ENCODE assay signal across 28 cellular contexts in the genomic region with DNA sequence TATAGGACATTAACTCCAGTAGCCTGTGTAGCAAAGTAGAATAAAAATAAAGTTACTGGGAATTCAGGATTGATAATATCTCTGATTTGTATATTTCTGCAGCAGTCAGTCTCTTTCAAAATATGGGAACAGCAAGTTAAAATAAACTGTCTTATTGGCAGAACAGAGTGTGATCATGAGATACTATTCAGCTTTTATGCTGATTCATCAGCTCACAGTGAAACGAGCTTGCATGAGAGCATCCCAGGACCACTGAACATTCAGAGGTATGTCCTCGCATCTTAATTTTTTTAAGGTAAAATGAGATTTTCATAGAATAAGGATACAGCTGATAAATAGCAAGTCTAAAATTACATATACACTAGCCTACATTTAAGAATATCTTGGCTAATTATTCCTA.
"Had no signal": no experiment of that assay in that cellular context is flagged by ENCODE, and none has a peak within 500 bp of the region (broad histone marks: within the 10 kb centered on the region; RNA-seq: fewer than 3 reads in every experiment).

No MANE protein-coding gene starts in this region.

- H3K36me3 Mint-ChIP-seq: activated CD4-positive, alpha-beta memory T cell treated with anti-CD3 and anti-CD28 coated beads for 36 hours; activated naive CD4-positive, alpha-beta T cell treated with anti-CD3 and anti-CD28 coated beads, Interleukin-2, amount 10 ng/mL, durations not matched to agents 7 days and 5 days; activated naive CD8-positive, alpha-beta T cell; brain had no signal

- H3K9me3 Mint-ChIP-seq: activated B cell treated with CpG ODN at 0.5 μM for 24 hours; activated CD4-positive, alpha-beta memory T cell treated with anti-CD3 and anti-CD28 coated beads for 36 hours; activated naive CD4-positive, alpha-beta T cell treated with anti-CD3 and anti-CD28 coated beads, Interleukin-2, amount 10 ng/mL, durations not matched to agents 7 days and 5 days; activated naive CD8-positive, alpha-beta T cell treated with anti-CD3 and anti-CD28 coated beads, Interleukin-2, amount 50 U/mL, for 24 hours; brain had no signal

- H3K27ac Mint-ChIP-seq: activated B cell treated with CpG ODN at 0.5 μM for 24 hours; activated CD4-positive, alpha-beta memory T cell treated with anti-CD3 and anti-CD28 coated beads for 36 hours; activated naive CD4-positive, alpha-beta T cell treated with anti-CD3 and anti-CD28 coated beads, Interleukin-2, amount 10 ng/mL, durations not matched to agents 7 days and 5 days; activated naive CD8-positive, alpha-beta T cell; activated naive CD8-positive, alpha-beta T cell treated with anti-CD3 and anti-CD28 coated beads, Interleukin-2, amount 50 U/mL, for 24 hours; brain had no signal

- ATAC-seq: activated naive CD8-positive, alpha-beta T cell treated with anti-CD3 and anti-CD28 coated beads, Interleukin-2, amount 50 U/mL, for 24 hours had no signal

- H3K4me3 Mint-ChIP-seq: activated B cell treated with CpG ODN at 0.5 μM for 24 hours; activated CD4-positive, alpha-beta memory T cell treated with anti-CD3 and anti-CD28 coated beads for 36 hours; activated naive CD4-positive, alpha-beta T cell treated with anti-CD3 and anti-CD28 coated beads, Interleukin-2, amount 10 ng/mL, durations not matched to agents 7 days and 5 days; activated naive CD8-positive, alpha-beta T cell; activated naive CD8-positive, alpha-beta T cell treated with anti-CD3 and anti-CD28 coated beads, Interleukin-2, amount 50 U/mL, for 24 hours; brain had no signal

- H3K4me1 Mint-ChIP-seq: activated naive CD4-positive, alpha-beta T cell treated with anti-CD3 and anti-CD28 coated beads, Interleukin-2, amount 10 ng/mL, durations not matched to agents 7 days and 5 days; activated naive CD8-positive, alpha-beta T cell treated with anti-CD3 and anti-CD28 coated beads, Interleukin-2, amount 50 U/mL, for 24 hours; brain had no signal

- DNase-seq: activated B cell treated with CpG ODN at 0.5 μM for 24 hours; activated CD4-positive, alpha-beta memory T cell treated with anti-CD3 and anti-CD28 coated beads for 36 hours; activated CD4-positive, alpha-beta T cell treated with anti-CD3 and anti-CD28 coated beads for 4 hours; activated CD4-positive, alpha-beta T cell treated with anti-CD3 and anti-CD28 coated beads, Interleukin-2, amount 50 U/mL, for 1 hour; activated CD4-positive, CD25-positive, alpha-beta regulatory T cell treated with anti-CD3 and anti-CD28 coated beads, Interleukin-2, amount 50 U/mL, for 72 hours; activated CD8-positive, alpha-beta memory T cell treated with anti-CD3 and anti-CD28 coated beads, Interleukin-2, amount 50 U/mL, for 4 hours; activated effector memory CD4-positive, alpha-beta T cell treated with Interleukin-2 at 50 U/mL for 16 hours; activated naive CD4-positive, alpha-beta T cell treated with anti-CD3 and anti-CD28 coated beads, Interleukin-2, amount 10 ng/mL, durations not matched to agents 7 days and 5 days; activated naive CD8-positive, alpha-beta T cell treated with anti-CD3 and anti-CD28 coated beads, Interleukin-2, amount 50 U/mL, for 24 hours; activated T-cell treated with anti-CD3 and anti-CD28 coated beads, Interleukin-2, amount 50 U/mL, for 48 hours; anterior cingulate cortex; caudate nucleus; cerebellar nuclear complex; NCI-H1105; NCI-H1417 treated with DMSO at 0.1 percent for 48 hours; NCI-H1930; NCI-H2081 treated with DMSO at 0.1 percent for 48 hours; NCI-H226; NCI-H446 treated with DMSO at 0.1 percent for 48 hours; NCI-H524; OCI-M1; Right ventricle myocardium superior; SW 1271; T-helper 1 cell; T-helper 2 cell; T-helper 9 cell had no signal

- H3K27me3 Mint-ChIP-seq: activated CD4-positive, alpha-beta memory T cell treated with anti-CD3 and anti-CD28 coated beads for 36 hours; activated naive CD4-positive, alpha-beta T cell treated with anti-CD3 and anti-CD28 coated beads, Interleukin-2, amount 10 ng/mL, durations not matched to agents 7 days and 5 days; activated naive CD8-positive, alpha-beta T cell; activated naive CD8-positive, alpha-beta T cell treated with anti-CD3 and anti-CD28 coated beads, Interleukin-2, amount 50 U/mL, for 24 hours had no signal
